1 cellular context compared by ENCODE assay signal in the genomic region with DNA sequence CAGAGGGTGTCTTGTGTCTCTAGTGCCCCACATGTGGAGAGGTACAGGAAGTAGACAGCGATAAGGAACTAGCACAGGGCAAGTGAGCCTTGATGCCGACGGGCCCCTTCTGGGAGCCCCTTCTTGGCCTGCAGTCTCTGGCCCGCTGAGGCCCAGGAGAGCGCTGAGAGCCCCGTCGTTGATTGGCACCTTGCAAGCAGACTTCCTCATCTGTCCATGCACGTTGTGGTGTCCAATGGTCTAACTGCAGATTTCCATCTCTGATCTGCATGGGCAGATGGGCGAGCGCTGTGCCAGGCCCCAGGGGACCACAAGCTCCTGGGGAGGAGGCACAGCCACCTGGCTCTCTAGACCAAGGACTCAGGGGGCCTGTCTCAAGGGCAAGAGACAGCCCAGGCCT.
TF ChIP-seq lines count a peak whose summit lies in the region.

No MANE protein-coding gene starts in this region.

TF ChIP-seq in GM23338, 12 proteins besides CTCF, POLR2A, EP300 and RAD21:
- TF ChIP-seq ZNF462 (CRISPR knock-in tag; IDR thresholded peaks at IDR 0.05), result no peak
- TF ChIP-seq ZNF331 (CRISPR knock-in tag; IDR thresholded peaks at IDR 0.05; ENCODE audit: low read depth), result no peak
- TF ChIP-seq POLR2AphosphoS5 (IDR thresholded peaks at IDR 0.05; ENCODE audit: low read depth), result no peak
- TF ChIP-seq EZH2 (IDR thresholded peaks at IDR 0.05; ENCODE audit: low read depth, unreplicated experiment), result no peak
- TF ChIP-seq JUNB (IDR thresholded peaks at IDR 0.05; ENCODE audit: unreplicated experiment), result no peak
- TF ChIP-seq ZNF114 (CRISPR knock-in tag; IDR thresholded peaks at IDR 0.05), result no peak
- TF ChIP-seq, protein P1, sequence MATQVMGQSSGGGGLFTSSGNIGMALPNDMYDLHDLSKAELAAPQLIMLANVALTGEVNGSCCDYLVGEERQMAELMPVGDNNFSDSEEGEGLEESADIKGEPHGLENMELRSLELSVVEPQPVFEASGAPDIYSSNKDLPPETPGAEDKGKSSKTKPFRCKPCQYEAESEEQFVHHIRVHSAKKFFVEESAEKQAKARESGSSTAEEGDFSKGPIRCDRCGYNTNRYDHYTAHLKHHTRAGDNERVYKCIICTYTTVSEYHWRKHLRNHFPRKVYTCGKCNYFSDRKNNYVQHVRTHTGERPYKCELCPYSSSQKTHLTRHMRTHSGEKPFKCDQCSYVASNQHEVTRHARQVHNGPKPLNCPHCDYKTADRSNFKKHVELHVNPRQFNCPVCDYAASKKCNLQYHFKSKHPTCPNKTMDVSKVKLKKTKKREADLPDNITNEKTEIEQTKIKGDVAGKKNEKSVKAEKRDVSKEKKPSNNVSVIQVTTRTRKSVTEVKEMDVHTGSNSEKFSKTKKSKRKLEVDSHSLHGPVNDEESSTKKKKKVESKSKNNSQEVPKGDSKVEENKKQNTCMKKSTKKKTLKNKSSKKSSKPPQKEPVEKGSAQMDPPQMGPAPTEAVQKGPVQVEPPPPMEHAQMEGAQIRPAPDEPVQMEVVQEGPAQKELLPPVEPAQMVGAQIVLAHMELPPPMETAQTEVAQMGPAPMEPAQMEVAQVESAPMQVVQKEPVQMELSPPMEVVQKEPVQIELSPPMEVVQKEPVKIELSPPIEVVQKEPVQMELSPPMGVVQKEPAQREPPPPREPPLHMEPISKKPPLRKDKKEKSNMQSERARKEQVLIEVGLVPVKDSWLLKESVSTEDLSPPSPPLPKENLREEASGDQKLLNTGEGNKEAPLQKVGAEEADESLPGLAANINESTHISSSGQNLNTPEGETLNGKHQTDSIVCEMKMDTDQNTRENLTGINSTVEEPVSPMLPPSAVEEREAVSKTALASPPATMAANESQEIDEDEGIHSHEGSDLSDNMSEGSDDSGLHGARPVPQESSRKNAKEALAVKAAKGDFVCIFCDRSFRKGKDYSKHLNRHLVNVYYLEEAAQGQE (IDR thresholded peaks at IDR 0.05; ENCODE audit: unreplicated experiment), result no peak
- no peak for TF ChIP-seq CREB1 (CRISPR knock-in tag; IDR thresholded peaks at IDR 0.05; ENCODE audit: low read depth)
- no peak for TF ChIP-seq EZH2phosphoT487 (IDR thresholded peaks at IDR 0.05; ENCODE audit: unreplicated experiment)
- TF ChIP-seq NANOG (IDR thresholded peaks at IDR 0.05; ENCODE audit: borderline replicate concordance), result no peak
- no peak for TF ChIP-seq ETS1 (IDR thresholded peaks at IDR 0.05)
- TF ChIP-seq STAT1 (IDR thresholded peaks at IDR 0.05; ENCODE audit: unreplicated experiment), result no peak
